12 cellular contexts compared by ENCODE assay signal in genomic region chr10:79142064-79142491, GRCh38.
DNase-seq lines count a peak whose midpoint lies in the region; ATAC-seq and TF ChIP-seq lines count a peak whose summit lies in the region.
"Had no signal": no experiment of that assay in that cellular context is flagged by ENCODE, and none has a peak within 500 bp of the region (broad histone marks: within the 10 kb centered on the region; RNA-seq: fewer than 3 reads in every experiment).

No MANE protein-coding gene starts in this region.

- peaks cover 39% of the 10 kb centered on the region for H3K36me3 Mint-ChIP-seq in endodermal cell (ENCODE audit: low read depth)

- H3K9ac ChIP-seq in endodermal cell (ENCODE audit: extremely low read depth, low read length, poor library complexity, severe bottlenecking): no peak overlapping the region

- ATAC-seq in omental fat pad (ENCODE audit: low FRiP score): peak; percentile 63

- DNase-seq in AG10803 (ENCODE audit: low read depth): peak; percentile 65
- peak; percentile 66 for DNase-seq in HK-2 (ENCODE audit: unreplicated experiment)
- DNase-seq in endodermal cell: no peak
- no peak for DNase-seq in omental fat pad (ENCODE audit: low spot score)
- no peak for DNase-seq in dorsolateral prefrontal cortex
- no peak for DNase-seq in hepatic stellate cell (ENCODE audit: low spot score)
- DNase-seq in GM13976 (ENCODE audit: low spot score): no peak
- DNase-seq in HEK293T (ENCODE audit: extremely low spot score): no peak
- DNase-seq: activated gamma-delta T cell treated with Interleukin-2 at 50 U/mL for 16 hours, GF-D8, NCI-H1930 had no signal

- no peaks in the 10 kb centered on the region for H3K9me3 ChIP-seq in endodermal cell (ENCODE audit: control insufficient read depth, low read length)

- H3K27me3 ChIP-seq in endodermal cell (ENCODE audit: control insufficient read depth, insufficient read depth, low read length, poor library complexity, severe bottlenecking) (no peaks in the 10 kb centered on the region), dorsolateral prefrontal cortex (no peaks in the 10 kb centered on the region)

- H3K36me3 ChIP-seq in endodermal cell (ENCODE audit: control insufficient read depth, insufficient read depth, low read length): peaks cover 35% of the 10 kb centered on the region

- H3K27me3 Mint-ChIP-seq in endodermal cell (ENCODE audit: insufficient read depth): no peaks in the 10 kb centered on the region

- TF ChIP-seq CTCF in AG10803 (conservative IDR thresholded peaks at IDR 0.05; ENCODE audit: low read length): no peak
- no peak for TF ChIP-seq CTCF in endodermal cell (conservative IDR thresholded peaks at IDR 0.05)
- TF ChIP-seq CTCF in omental fat pad (IDR thresholded peaks at IDR 0.05): no peak
- TF ChIP-seq CTCF in dorsolateral prefrontal cortex (IDR thresholded peaks at IDR 0.05 in 54 of 56, conservative IDR thresholded peaks at IDR 0.05 in 2 of 56; ENCODE audit: low read depth in 1 of 56, partially characterized antibody in 56 of 56): no peak
- no peak for TF ChIP-seq CTCF in GM13976 (IDR thresholded peaks at IDR 0.05; ENCODE audit: borderline replicate concordance, control extremely low read depth, extremely low read depth, insufficient read depth, missing control alignments)

- no peaks in the 10 kb centered on the region for H3K9me3 Mint-ChIP-seq in endodermal cell

- in situ Hi-C loops in GM13976 (cut with MboI; ENCODE audit: low sequenced_read_pairs, unreplicated experiment): no loop called here

- CTCF ChIA-PET in HEK293T (lab: Yijun Ruan, JAX): interaction anchor here (1.7 kb wide), 1 partner anchor 42 kb away, joined by 4 read pairs; no protein-coding TSS in a partner anchor

- peaks cover 42% of the 10 kb centered on the region for H3K4me1 Mint-ChIP-seq in endodermal cell

- H3K4me3 Mint-ChIP-seq in endodermal cell: no peak overlapping the region

- H3K27ac Mint-ChIP-seq in endodermal cell: peak overlapping the region; percentile 69

- 89 to 91% methylated on average over 5 to 10 of the region's 10 CpGs for WGBS in endodermal cell (ENCODE audit: insufficient coverage in 1 of 2, insufficient read length in 1 of 2), 2 experiments

- H3K4me3 ChIP-seq in AG10803 (ENCODE audit: low read length) (no peak overlapping the region), endodermal cell (ENCODE audit: low read length) (no peak overlapping the region), dorsolateral prefrontal cortex (no peak overlapping the region)
- H3K4me3 ChIP-seq: SK-N-MC had no signal

- POLR2A ChIA-PET in HEK293T (lab: Yijun Ruan, JAX): interaction anchor here (1.4 kb wide), 1 partner anchor 9 kb away, joined by 4 read pairs; no protein-coding TSS in a partner anchor

- intact Hi-C loops in dorsolateral prefrontal cortex (cut with DNase I): no loop called here

- peaks cover 5% of the 10 kb centered on the region for H3K4me1 ChIP-seq in endodermal cell (ENCODE audit: control insufficient read depth, insufficient read depth, low read length)

- H3K27ac ChIP-seq in endodermal cell (ENCODE audit: low read depth, low read length) (no peak overlapping the region), dorsolateral prefrontal cortex (peak overlapping the region in 3 of 59 donors; percentile 4 to 36 (median 30))
- H3K27ac ChIP-seq: SK-N-MC had no signal

TF ChIP-seq in HEK293T, 16 proteins besides CTCF, POLR2A, EP300 and RAD21:
- TF ChIP-seq FOXA1 (IDR thresholded peaks at IDR 0.05): no peak
- TF ChIP-seq NFRKB (IDR thresholded peaks at IDR 0.05): no peak
- TF ChIP-seq ZNF384 (IDR thresholded peaks at IDR 0.05): no peak
- no peak for TF ChIP-seq PKNOX1 (IDR thresholded peaks at IDR 0.05)
- TF ChIP-seq FOXM1 (IDR thresholded peaks at IDR 0.05; ENCODE audit: borderline replicate concordance): no peak
- TF ChIP-seq LEF1 (IDR thresholded peaks at IDR 0.05; ENCODE audit: borderline replicate concordance): no peak
- no peak for TF ChIP-seq SP1 (IDR thresholded peaks at IDR 0.05)
- TF ChIP-seq CTBP1 (IDR thresholded peaks at IDR 0.05; ENCODE audit: borderline replicate concordance): no peak
- no peak for TF ChIP-seq FOXK2 (IDR thresholded peaks at IDR 0.05)
- no peak for TF ChIP-seq BHLHE40 (IDR thresholded peaks at IDR 0.05; ENCODE audit: borderline replicate concordance)
- no peak for TF ChIP-seq ARNT (IDR thresholded peaks at IDR 0.05)
- TF ChIP-seq SUZ12 (IDR thresholded peaks at IDR 0.05): no peak
- TF ChIP-seq ELF4 (IDR thresholded peaks at IDR 0.05): no peak
- TF ChIP-seq L3MBTL2 (conservative IDR thresholded peaks at IDR 0.05): no peak
- TF ChIP-seq TARDBP (IDR thresholded peaks at IDR 0.05): no peak

Comparison
In these comparisons a context has a peak if more than half of its experiments do, and no peak if none do; other contexts are left out.
1. DNase-seq: peak in AG10803 (single experiment) and HK-2 (single experiment); none in endodermal cell (single experiment), omental fat pad (single experiment), dorsolateral prefrontal cortex (0 of 10), hepatic stellate cell (single experiment), GM13976 (single experiment) and HEK293T (single experiment).